12 cellular contexts compared by ENCODE assay signal in genomic region chr7:30502470-30503251, GRCh38. TPM values are rescaled to one million over a fixed set of nuclear protein-coding genes. Genes with fewer than 3 reads are reported as not detected.
DNase-seq lines count a peak whose midpoint lies in the region; ATAC-seq and TF ChIP-seq lines count a peak whose summit lies in the region.
"Had no signal": no experiment of that assay in that cellular context is flagged by ENCODE, and none has a peak within 500 bp of the region (broad histone marks: within the 10 kb centered on the region; RNA-seq: fewer than 3 reads in every experiment).

No MANE protein-coding gene starts in this region.

- H3K9me2 ChIP-seq in PC-3 (replicated peaks; ENCODE audit: low read length) = no peaks in the 10 kb centered on the region

- ATAC-seq in PC-3 = no peak
- ATAC-seq in HG02678 (IDR thresholded peaks at IDR 0.05; ENCODE audit: unreplicated experiment) = no peak
- no peak for ATAC-seq in heart right ventricle

- H3K27me3 ChIP-seq in PC-3 (ENCODE audit: low read length) (no peaks in the 10 kb centered on the region), heart right ventricle (no peaks in the 10 kb centered on the region)
- H3K27me3 ChIP-seq: transverse colon had no signal

- no peak for TF ChIP-seq CTCF in PC-3 (conservative IDR thresholded peaks at IDR 0.05; ENCODE audit: low read depth, low read length)
- no peak for TF ChIP-seq CTCF in fibroblast of pulmonary artery (IDR thresholded peaks at IDR 0.05; ENCODE audit: low read length, missing control alignments)
- TF ChIP-seq CTCF in heart right ventricle (IDR thresholded peaks at IDR 0.05) = no peak

- H3K9ac ChIP-seq in PC-3 (ENCODE audit: low read length) = no peak overlapping the region

- peaks cover 53% of the 10 kb centered on the region for H3K79me2 ChIP-seq in PC-3 (ENCODE audit: low read length)

- CTCF ChIA-PET in PC-3 (lab: Charles Lee) = no interaction called here

- WGBS in heart right ventricle, 2 donors = 94% methylated on average over 2 of the region's 2 CpGs

- intact Hi-C loops in PC-3 (cut with micrococcal nuclease) (loop anchor here (5.0 to 10.0 kb wide), 2 partner anchors 220 to 338 kb away; partner anchors contain the start of gene ZNRF2), heart right ventricle (cut with DNase I) (no loop called here)

- peaks cover 36% of the 10 kb centered on the region for H3K4me1 ChIP-seq in PC-3 (ENCODE audit: insufficient read depth, low read length)
- peaks cover 0 to 31% (median 17%) of the 10 kb centered on the region in 9 donors for H3K4me1 ChIP-seq in heart right ventricle

- H3K9me3 ChIP-seq in PC-3 (ENCODE audit: low read length) (no peaks in the 10 kb centered on the region), heart right ventricle (no peaks in the 10 kb centered on the region)
- H3K9me3 ChIP-seq: transverse colon had no signal

- DNase-seq in AML-193 (lab: John Stamatoyannopoulos, UW) (peak; percentile 41 to 53), GF-D8 (lab: John Stamatoyannopoulos, UW) (peak; percentile 17), PC-3 (peak; percentile 58), fibroblast of pulmonary artery (ENCODE audit: low read depth) (no peak), NCI-H1105 (lab: John Stamatoyannopoulos, UW) (no peak), heart right ventricle (no peak), epidermal melanocyte (ENCODE audit: insufficient read length, low spot score) (no peak)
- DNase-seq: effector CD4-positive, alpha-beta T cell; NCI-H2029; stimulated activated CD4-positive, alpha-beta T cell treated with anti-CD3 and anti-CD28 coated beads, Interleukin-4, amount 100 ng/mL, for 4 hours; transverse colon had no signal

- H3K4me2 ChIP-seq in PC-3 (ENCODE audit: low read length) = peak overlapping the region; percentile 100

- peaks cover 11% of the 10 kb centered on the region; the same call in 1 of the 2 replicates for H4K20me1 ChIP-seq in PC-3 (ENCODE audit: low read length)

- BruUV-seq in PC-3 (replicated peaks; lab: Mats Ljungman, UMichigan) = no TSS peak

- no peak overlapping the region for H2AFZ ChIP-seq in PC-3 (ENCODE audit: low read length)

- H3K4me3 ChIP-seq in PC-3 (ENCODE audit: low read length) (peak overlapping the region; percentile 98), fibroblast of pulmonary artery (replicated peaks; ENCODE audit: low read depth, low read length) (peak overlapping the region; percentile 92), heart right ventricle (no peak overlapping the region)
- H3K4me3 ChIP-seq: transverse colon had no signal

- H3K27ac ChIP-seq in PC-3 (ENCODE audit: low read length) (peak overlapping the region; percentile 19; the same call in 1 of the 2 replicates), heart right ventricle (no peak overlapping the region)
- H3K27ac ChIP-seq: transverse colon had no signal

- POLR2A ChIA-PET in PC-3 (lab: Charles Lee; ENCODE audit: unreplicated experiment) = no interaction called here

- no peaks in the 10 kb centered on the region for H3F3A ChIP-seq in PC-3 (ENCODE audit: low read length, unreplicated experiment)

- peaks cover 5% of the 10 kb centered on the region for H3K36me3 ChIP-seq in PC-3 (ENCODE audit: low read depth, low read length)
- H3K36me3 ChIP-seq in heart right ventricle = peaks cover 0 to 29% (median 3%) of the 10 kb centered on the region in 9 donors
- H3K36me3 ChIP-seq: transverse colon had no signal

RNA-seq across cellular contexts. Expression of gene GGCT, which starts 2.0 kb away (rescaled TPM):
- total RNA-seq in PC-3 (2014; rRNA removed) = 64.1 and 67.6 TPM in 2 replicates
- total RNA-seq in heart right ventricle = 10 to 100 TPM; 13.8 to 29.3 (median 18.3) TPM
- polyA plus RNA-seq in heart right ventricle = 10 to 100 TPM; 31.7 to 54.2 TPM

RNA-seq across cellular contexts. Expression of gene NOD1, which starts 24.1 kb away (rescaled TPM):
- total RNA-seq in PC-3 (2014; rRNA removed) (4.6 and 5.9 TPM in 2 replicates), heart right ventricle (10 to 100 TPM in 3 of 10 donors, 1 to 10 TPM in 7; 6.3 to 19.1 (median 8.6) TPM)
- polyA plus RNA-seq in heart right ventricle = 10 to 100 TPM in 1 of 2 donors, 1 to 10 TPM in 1; 7.6 to 18.4 TPM

Comparison
In these comparisons a context has a peak if more than half of its experiments do, and no peak if none do; other contexts are left out.
1. DNase-seq: peak in AML-193 (2 of 2), GF-D8 (single experiment) and PC-3 (single experiment); none in fibroblast of pulmonary artery (single experiment), NCI-H1105 (single experiment), heart right ventricle (0 of 2) and epidermal melanocyte (single experiment).
2. H3K4me3 ChIP-seq: peak in PC-3 (single experiment) and fibroblast of pulmonary artery (single experiment); none in heart right ventricle (0 of 10).